Comparison of ENCODE assay signal across 9 cellular contexts in genomic region chr1:30905403-30905802, GRCh38. TPM values are rescaled to one million over a fixed set of nuclear protein-coding genes. Genes with fewer than 3 reads are reported as not detected.
"Had no signal": no experiment of that assay in that cellular context is flagged by ENCODE, and none has a peak within 500 bp of the region (broad histone marks: within the 10 kb centered on the region; RNA-seq: fewer than 3 reads in every experiment).

No MANE protein-coding gene starts in this region.

- H3K9me3 Mint-ChIP-seq: activated CD8-positive, alpha-beta T cell treated with anti-CD3 and anti-CD28 coated beads for 36 hours; activated naive CD8-positive, alpha-beta T cell treated with anti-CD3 and anti-CD28 coated beads, Interleukin-2, amount 10 ng/mL, durations not matched to agents 7 days and 5 days; activated T-cell treated with anti-CD3 and anti-CD28 coated beads, Interleukin-2, amount 50 U/mL, for 72 hours had no signal

- H3K4me3 Mint-ChIP-seq: activated CD8-positive, alpha-beta T cell treated with anti-CD3 and anti-CD28 coated beads for 36 hours; activated naive CD8-positive, alpha-beta T cell treated with anti-CD3 and anti-CD28 coated beads, Interleukin-2, amount 10 ng/mL, durations not matched to agents 7 days and 5 days; activated T-cell treated with anti-CD3 and anti-CD28 coated beads, Interleukin-2, amount 50 U/mL, for 72 hours had no signal

- DNase-seq: activated CD8-positive, alpha-beta memory T cell treated with anti-CD3 and anti-CD28 coated beads, Interleukin-2, amount 50 U/mL, for 4 hours; activated CD8-positive, alpha-beta T cell treated with anti-CD3 and anti-CD28 coated beads for 36 hours; activated naive CD8-positive, alpha-beta T cell treated with anti-CD3 and anti-CD28 coated beads, Interleukin-2, amount 10 ng/mL, durations not matched to agents 7 days and 5 days; activated T-cell treated with anti-CD3 and anti-CD28 coated beads, Interleukin-2, amount 50 U/mL, for 72 hours; central memory CD4-positive, alpha-beta T cell; immature natural killer cell; small intestine had no signal

- H3K4me1 ChIP-seq: parathyroid adenoma had no signal

- H3K27ac Mint-ChIP-seq: activated CD8-positive, alpha-beta T cell treated with anti-CD3 and anti-CD28 coated beads for 36 hours; activated naive CD8-positive, alpha-beta T cell treated with anti-CD3 and anti-CD28 coated beads, Interleukin-2, amount 10 ng/mL, durations not matched to agents 7 days and 5 days; activated T-cell treated with anti-CD3 and anti-CD28 coated beads, Interleukin-2, amount 50 U/mL, for 72 hours; immature natural killer cell had no signal

- H3K36me3 Mint-ChIP-seq: activated naive CD8-positive, alpha-beta T cell treated with anti-CD3 and anti-CD28 coated beads, Interleukin-2, amount 10 ng/mL, durations not matched to agents 7 days and 5 days; immature natural killer cell had no signal

- H3K4me3 ChIP-seq: tibial artery had no signal

- H3K79me2 ChIP-seq: parathyroid adenoma had no signal

- H3K27me3 ChIP-seq: tibial artery had no signal

- H3K9me3 ChIP-seq: tibial artery had no signal

- H3K27ac ChIP-seq: parathyroid adenoma had no signal

- H3K36me3 ChIP-seq: tibial artery had no signal

- H2AFZ ChIP-seq: parathyroid adenoma had no signal

RNA-seq across cellular contexts. Expression of gene SDC3, which starts 3.2 kb away (rescaled TPM):
- polyA plus RNA-seq: immature natural killer cell had no signal
